ENCODE assay signal across 1 cellular context in the genomic region with DNA sequence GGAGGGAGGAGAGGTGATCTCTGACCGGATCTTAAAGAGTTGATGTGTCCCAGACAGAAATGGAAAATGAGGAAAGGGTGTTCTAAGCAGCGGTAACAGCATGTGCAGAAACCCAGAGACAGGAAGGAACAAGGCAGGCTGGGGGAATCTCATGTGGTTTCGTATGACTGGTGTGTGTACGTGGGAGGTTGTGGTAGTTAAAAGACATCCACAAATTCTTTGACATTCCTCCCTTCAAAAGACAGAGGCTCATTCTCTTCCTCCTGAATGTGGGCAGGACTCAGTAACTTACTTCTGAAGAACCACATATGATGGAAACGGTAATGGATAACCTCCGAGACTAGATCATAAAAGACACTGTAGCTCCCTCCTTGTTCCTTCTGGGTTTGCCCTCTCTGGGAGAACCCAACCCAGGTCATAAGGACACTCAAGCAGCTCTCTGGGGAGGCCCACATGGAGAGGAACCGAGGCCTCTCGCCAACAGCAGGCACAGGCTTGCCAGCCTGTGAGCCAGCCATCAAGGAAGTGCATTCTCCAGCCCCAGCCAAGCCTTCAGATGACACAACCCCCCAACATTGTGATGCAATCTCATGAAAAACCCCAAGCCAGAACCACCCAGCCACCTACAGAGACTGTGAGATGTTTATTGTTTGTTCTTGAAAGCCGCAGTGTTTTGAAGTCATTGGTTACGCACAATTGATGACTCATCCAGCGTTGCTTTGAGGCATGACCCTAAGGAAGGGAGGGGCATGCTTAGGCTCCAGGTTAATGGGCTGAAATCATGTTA.
TF ChIP-seq lines count a peak whose summit lies in the region.

No MANE protein-coding gene starts in this region.

TF ChIP-seq in HEK293, 187 proteins besides CTCF, POLR2A, EP300 and RAD21 (continued from another document and continues in another):
- TF ChIP-seq ZNF18 (tag by site-specific recombination; IDR thresholded peaks at IDR 0.05) (no peak), ZNF302 (tag by site-specific recombination; IDR thresholded peaks at IDR 0.05; ENCODE audit: low read depth) (no peak), ZNF843 (tag by site-specific recombination; IDR thresholded peaks at IDR 0.05) (no peak), KLF16 (tag by site-specific recombination; IDR thresholded peaks at IDR 0.05) (no peak), ZNF184 (tag by site-specific recombination; IDR thresholded peaks at IDR 0.05) (peak; percentile 91; the same call in 1 of the 2 replicates), ZNF501 (tag by site-specific recombination; IDR thresholded peaks at IDR 0.05) (no peak), ZNF16 (tag by site-specific recombination; IDR thresholded peaks at IDR 0.05; ENCODE audit: low read depth) (no peak), WT1 (tag by site-specific recombination; IDR thresholded peaks at IDR 0.05) (no peak), ZNF324 (tag by site-specific recombination; IDR thresholded peaks at IDR 0.05) (peak; percentile 93), KLF8 (tag by site-specific recombination; IDR thresholded peaks at IDR 0.05) (no peak), ZNF610 (tag by site-specific recombination; IDR thresholded peaks at IDR 0.05; ENCODE audit: borderline replicate concordance) (no peak), ZNF10 (tag by site-specific recombination; IDR thresholded peaks at IDR 0.05) (no peak), ZNF660 (tag by site-specific recombination; IDR thresholded peaks at IDR 0.05) (peak; percentile 94), ZNF37A (tag by site-specific recombination; IDR thresholded peaks at IDR 0.05) (no peak), YY1 (tag by site-specific recombination; IDR thresholded peaks at IDR 0.05) (no peak), ZNF473 (tag by site-specific recombination; IDR thresholded peaks at IDR 0.05) (no peak), ZNF202 (tag by site-specific recombination; IDR thresholded peaks at IDR 0.05; ENCODE audit: borderline replicate concordance) (no peak), OVOL3 (tag by site-specific recombination; IDR thresholded peaks at IDR 0.05) (no peak), HOXA7 (CRISPR knock-in tag; IDR thresholded peaks at IDR 0.05; ENCODE audit: borderline replicate concordance) (no peak), ZNF24 (tag by site-specific recombination; IDR thresholded peaks at IDR 0.05) (peak; percentile 95), ZNF549 (tag by site-specific recombination; IDR thresholded peaks at IDR 0.05) (no peak), ZNF623 (tag by site-specific recombination; IDR thresholded peaks at IDR 0.05) (no peak), ZNF248 (tag by site-specific recombination; IDR thresholded peaks at IDR 0.05) (no peak), ZNF626 (tag by site-specific recombination; IDR thresholded peaks at IDR 0.05) (no peak), ZBTB17 (tag by site-specific recombination; IDR thresholded peaks at IDR 0.05) (peak; percentile 62), ZNF560 (tag by site-specific recombination; IDR thresholded peaks at IDR 0.05; ENCODE audit: borderline replicate concordance) (no peak), ZNF112 (tag by site-specific recombination; IDR thresholded peaks at IDR 0.05) (peak; percentile 12; the same call in 1 of the 2 replicates), INSM2 (tag by site-specific recombination; IDR thresholded peaks at IDR 0.05) (0 out of 2 replicates have a peak, but pooled peaks have one; percentile 46), ZNF791 (tag by site-specific recombination; IDR thresholded peaks at IDR 0.05) (no peak), ZNF223 (tag by site-specific recombination; IDR thresholded peaks at IDR 0.05) (no peak), ZNF585B (tag by site-specific recombination; IDR thresholded peaks at IDR 0.05) (no peak), KLF10 (tag by site-specific recombination; IDR thresholded peaks at IDR 0.05) (no peak), ZNF174 (tag by site-specific recombination; IDR thresholded peaks at IDR 0.05) (0 out of 2 replicates have a peak, but pooled peaks have one; percentile 46), ZFP37 (tag by site-specific recombination; IDR thresholded peaks at IDR 0.05) (no peak), ZNF654 (tag by site-specific recombination; IDR thresholded peaks at IDR 0.05; ENCODE audit: low read depth) (no peak), ZNF311 (tag by site-specific recombination; IDR thresholded peaks at IDR 0.05; ENCODE audit: borderline replicate concordance) (no peak), ZNF530 (tag by site-specific recombination; IDR thresholded peaks at IDR 0.05; ENCODE audit: low read depth) (no peak), ZBTB8A (tag by site-specific recombination; IDR thresholded peaks at IDR 0.05) (no peak), YY2 (tag by site-specific recombination; IDR thresholded peaks at IDR 0.05) (peak; percentile 42; the same call in 1 of the 2 replicates), ZNF785 (tag by site-specific recombination; IDR thresholded peaks at IDR 0.05) (peak; percentile 77), IKZF3 (tag by site-specific recombination; IDR thresholded peaks at IDR 0.05) (no peak), ZNF529 (tag by site-specific recombination; IDR thresholded peaks at IDR 0.05; ENCODE audit: insufficient replicate concordance) (no peak), ZNF776 (tag by site-specific recombination; IDR thresholded peaks at IDR 0.05; ENCODE audit: borderline replicate concordance) (no peak), ZFHX2 (tag by site-specific recombination; conservative IDR thresholded peaks at IDR 0.05) (peak; percentile 65), ZNF548 (tag by site-specific recombination; IDR thresholded peaks at IDR 0.05) (peak; percentile 29; the same call in 1 of the 2 replicates), PRDM4 (tag by site-specific recombination; IDR thresholded peaks at IDR 0.05) (no peak), ZNF2 (tag by site-specific recombination; IDR thresholded peaks at IDR 0.05) (no peak), SETDB1 (IDR thresholded peaks at IDR 0.05; ENCODE audit: insufficient read length, low read length) (peak; percentile 98), ZBTB20 (tag by site-specific recombination; IDR thresholded peaks at IDR 0.05) (0 out of 2 replicates have a peak, but pooled peaks have one; percentile 11), ZNF600 (tag by site-specific recombination; IDR thresholded peaks at IDR 0.05) (0 out of 2 replicates have a peak, but pooled peaks have one; percentile 45), OSR2 (tag by site-specific recombination; IDR thresholded peaks at IDR 0.05) (peak; percentile 10; the same call in 1 of the 2 replicates), GFI1B (tag by site-specific recombination; IDR thresholded peaks at IDR 0.05) (no peak), ZNF274 (IDR thresholded peaks at IDR 0.05; ENCODE audit: low read length) (no peak), ZNF274 (tag by site-specific recombination; IDR thresholded peaks at IDR 0.05; ENCODE audit: borderline replicate concordance) (no peak), ZNF366 (tag by site-specific recombination; conservative IDR thresholded peaks at IDR 0.05) (no peak; the same call in 1 of the 2 replicates)
- TF ChIP-seq, protein P1, sequence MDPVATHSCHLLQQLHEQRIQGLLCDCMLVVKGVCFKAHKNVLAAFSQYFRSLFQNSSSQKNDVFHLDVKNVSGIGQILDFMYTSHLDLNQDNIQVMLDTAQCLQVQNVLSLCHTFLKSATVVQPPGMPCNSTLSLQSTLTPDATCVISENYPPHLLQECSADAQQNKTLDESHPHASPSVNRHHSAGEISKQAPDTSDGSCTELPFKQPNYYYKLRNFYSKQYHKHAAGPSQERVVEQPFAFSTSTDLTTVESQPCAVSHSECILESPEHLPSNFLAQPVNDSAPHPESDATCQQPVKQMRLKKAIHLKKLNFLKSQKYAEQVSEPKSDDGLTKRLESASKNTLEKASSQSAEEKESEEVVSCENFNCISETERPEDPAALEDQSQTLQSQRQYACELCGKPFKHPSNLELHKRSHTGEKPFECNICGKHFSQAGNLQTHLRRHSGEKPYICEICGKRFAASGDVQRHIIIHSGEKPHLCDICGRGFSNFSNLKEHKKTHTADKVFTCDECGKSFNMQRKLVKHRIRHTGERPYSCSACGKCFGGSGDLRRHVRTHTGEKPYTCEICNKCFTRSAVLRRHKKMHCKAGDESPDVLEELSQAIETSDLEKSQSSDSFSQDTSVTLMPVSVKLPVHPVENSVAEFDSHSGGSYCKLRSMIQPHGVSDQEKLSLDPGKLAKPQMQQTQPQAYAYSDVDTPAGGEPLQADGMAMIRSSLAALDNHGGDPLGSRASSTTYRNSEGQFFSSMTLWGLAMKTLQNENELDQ (tag by site-specific recombination; IDR thresholded peaks at IDR 0.05; ENCODE audit: low read depth) = no peak
- TF ChIP-seq, protein P2, sequence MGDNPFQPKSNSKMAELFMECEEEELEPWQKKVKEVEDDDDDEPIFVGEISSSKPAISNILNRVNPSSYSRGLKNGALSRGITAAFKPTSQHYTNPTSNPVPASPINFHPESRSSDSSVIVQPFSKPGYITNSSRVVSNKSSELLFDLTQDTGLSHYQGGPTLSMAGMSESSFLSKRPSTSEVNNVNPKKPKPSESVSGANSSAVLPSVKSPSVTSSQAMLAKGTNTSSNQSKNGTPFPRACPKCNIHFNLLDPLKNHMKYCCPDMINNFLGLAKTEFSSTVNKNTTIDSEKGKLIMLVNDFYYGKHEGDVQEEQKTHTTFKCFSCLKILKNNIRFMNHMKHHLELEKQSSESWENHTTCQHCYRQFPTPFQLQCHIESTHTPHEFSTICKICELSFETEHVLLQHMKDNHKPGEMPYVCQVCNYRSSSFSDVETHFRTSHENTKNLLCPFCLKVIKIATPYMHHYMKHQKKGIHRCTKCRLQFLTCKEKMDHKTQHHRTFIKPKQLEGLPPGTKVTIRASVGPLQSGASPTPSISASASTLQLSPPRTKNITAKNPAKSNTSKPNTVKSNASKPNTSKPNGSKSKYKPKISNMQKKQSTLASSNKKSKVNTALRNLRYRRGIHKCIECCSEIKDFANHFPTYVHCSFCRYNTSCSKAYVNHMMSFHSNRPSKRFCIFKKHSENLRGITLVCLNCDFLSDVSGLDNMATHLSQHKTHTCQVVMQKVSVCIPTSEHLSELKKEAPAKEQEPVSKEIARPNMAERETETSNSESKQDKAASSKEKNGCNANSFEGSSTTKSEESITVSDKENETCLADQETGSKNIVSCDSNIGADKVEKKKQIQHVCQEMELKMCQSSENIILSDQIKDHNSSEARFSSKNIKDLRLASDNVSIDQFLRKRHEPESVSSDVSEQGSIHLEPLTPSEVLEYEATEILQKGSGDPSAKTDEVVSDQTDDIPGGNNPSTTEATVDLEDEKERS (tag by site-specific recombination; IDR thresholded peaks at IDR 0.05) = peak; percentile 91
- TF ChIP-seq, protein P3, sequence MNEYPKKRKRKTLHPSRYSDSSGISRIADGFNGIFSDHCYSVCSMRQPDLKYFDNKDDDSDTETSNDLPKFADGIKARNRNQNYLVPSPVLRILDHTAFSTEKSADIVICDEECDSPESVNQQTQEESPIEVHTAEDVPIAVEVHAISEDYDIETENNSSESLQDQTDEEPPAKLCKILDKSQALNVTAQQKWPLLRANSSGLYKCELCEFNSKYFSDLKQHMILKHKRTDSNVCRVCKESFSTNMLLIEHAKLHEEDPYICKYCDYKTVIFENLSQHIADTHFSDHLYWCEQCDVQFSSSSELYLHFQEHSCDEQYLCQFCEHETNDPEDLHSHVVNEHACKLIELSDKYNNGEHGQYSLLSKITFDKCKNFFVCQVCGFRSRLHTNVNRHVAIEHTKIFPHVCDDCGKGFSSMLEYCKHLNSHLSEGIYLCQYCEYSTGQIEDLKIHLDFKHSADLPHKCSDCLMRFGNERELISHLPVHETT (tag by site-specific recombination; IDR thresholded peaks at IDR 0.05) = no peak; the same call in 1 of the 2 replicates
